ENCODE assay signal across 9 cellular contexts in the genomic region with DNA sequence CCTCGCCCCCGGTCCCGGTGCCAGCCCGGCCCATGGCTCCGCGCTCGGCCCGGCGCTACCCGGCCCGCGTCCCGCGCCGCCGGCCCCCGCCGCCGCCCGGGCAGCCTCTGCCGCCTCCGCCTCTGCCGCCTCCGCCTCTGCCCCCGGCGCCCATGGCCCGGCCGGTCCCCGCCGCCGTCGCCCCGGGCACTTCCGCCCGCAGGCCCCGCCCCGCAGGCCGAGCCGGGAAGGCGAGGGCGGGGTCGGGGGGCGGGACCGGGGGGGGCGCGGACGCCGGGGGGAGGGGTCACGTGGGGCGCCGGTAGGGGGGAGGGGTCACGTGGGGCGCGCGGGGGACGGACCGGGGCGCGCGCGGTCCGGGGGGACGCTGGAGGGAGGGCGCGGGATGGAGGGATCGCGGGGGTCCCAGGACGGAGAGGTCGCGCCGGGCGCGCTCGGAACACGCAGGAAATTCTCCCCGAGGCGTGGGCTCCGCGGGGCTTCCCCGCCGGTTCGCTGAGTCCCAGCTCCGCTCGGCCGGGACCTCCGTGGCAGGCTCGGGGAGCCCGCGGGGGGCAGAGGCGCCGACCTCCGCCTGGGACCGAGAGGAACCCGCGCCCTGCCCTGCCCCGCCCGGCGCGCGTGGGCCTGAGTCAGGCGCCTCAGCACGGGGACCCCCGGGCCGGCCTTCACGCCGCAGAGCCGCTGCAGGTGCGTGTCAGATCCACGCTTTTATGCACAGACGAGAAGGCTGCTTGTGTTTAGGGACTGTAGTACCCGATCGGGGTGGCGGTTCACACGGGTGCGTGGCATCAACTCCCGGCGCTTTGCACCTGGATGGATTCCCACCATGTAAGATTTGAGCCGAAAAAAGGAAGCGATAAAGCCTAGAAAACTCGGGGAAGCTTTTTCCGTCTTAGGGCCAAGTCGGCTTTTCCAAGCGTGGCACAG. TPM values are rescaled to one million over a fixed set of nuclear protein-coding genes. Genes with fewer than 3 reads are reported as not detected.
DNase-seq lines count a peak whose midpoint lies in the region; ATAC-seq, FAIRE-seq and TF ChIP-seq lines count a peak whose summit lies in the region.
"Had no signal": no experiment of that assay in that cellular context is flagged by ENCODE, and none has a peak within 500 bp of the region (broad histone marks: within the 10 kb centered on the region; RNA-seq: fewer than 3 reads in every experiment).

A gene with protein sequence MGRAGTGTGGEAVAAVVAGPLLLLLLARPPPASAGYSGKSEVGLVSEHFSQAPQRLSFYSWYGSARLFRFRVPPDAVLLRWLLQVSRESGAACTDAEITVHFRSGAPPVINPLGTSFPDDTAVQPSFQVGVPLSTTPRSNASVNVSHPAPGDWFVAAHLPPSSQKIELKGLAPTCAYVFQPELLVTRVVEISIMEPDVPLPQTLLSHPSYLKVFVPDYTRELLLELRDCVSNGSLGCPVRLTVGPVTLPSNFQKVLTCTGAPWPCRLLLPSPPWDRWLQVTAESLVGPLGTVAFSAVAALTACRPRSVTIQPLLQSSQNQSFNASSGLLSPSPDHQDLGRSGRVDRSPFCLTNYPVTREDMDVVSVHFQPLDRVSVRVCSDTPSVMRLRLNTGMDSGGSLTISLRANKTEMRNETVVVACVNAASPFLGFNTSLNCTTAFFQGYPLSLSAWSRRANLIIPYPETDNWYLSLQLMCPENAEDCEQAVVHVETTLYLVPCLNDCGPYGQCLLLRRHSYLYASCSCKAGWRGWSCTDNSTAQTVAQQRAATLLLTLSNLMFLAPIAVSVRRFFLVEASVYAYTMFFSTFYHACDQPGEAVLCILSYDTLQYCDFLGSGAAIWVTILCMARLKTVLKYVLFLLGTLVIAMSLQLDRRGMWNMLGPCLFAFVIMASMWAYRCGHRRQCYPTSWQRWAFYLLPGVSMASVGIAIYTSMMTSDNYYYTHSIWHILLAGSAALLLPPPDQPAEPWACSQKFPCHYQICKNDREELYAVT (minus strand): TSS at position 191 of the 930 bp plus-strand sequence. CDS start 157 bp downstream, at position 34.

- in situ Hi-C loops in HepG2 (cut with HindIII; ENCODE audit: extremely low pct_ligation_motif_present, low pct_unique_long_range_greater_than_20kb) = no loop called here

- intact Hi-C loops in HepG2 (cut with micrococcal nuclease; ENCODE audit: unreplicated experiment) = no loop called here

- CTCF ChIA-PET in HepG2 (lab: Yijun Ruan, JAX; ENCODE audit: low intra/inter-chr PET ratio, low total read pairs) = no interaction called here

- 20% methylated on average over 10 of the region's 123 CpGs for WGBS in HepG2 (ENCODE audit: low lambda C conversion rate)

- FAIRE-seq in D721Med (lab: Jason Lieb, UNC) (no peak), HepG2 (lab: Jason Lieb, UNC) (no peak)
- FAIRE-seq: islet of Langerhans had no signal

- no peak within 1 kb of the TSS for H2AFZ ChIP-seq in HepG2 (ENCODE audit: low read length)

- no peak for TF ChIP-seq CTCF in D721Med (IDR thresholded peaks at IDR 0.05; ENCODE audit: insufficient read depth, missing control alignments)
- no peak for TF ChIP-seq CTCF in HepG2 (CRISPR knock-in tag; IDR thresholded peaks at IDR 0.05)

- H3K9me3 ChIP-seq in MG63 (no peaks in the 10 kb centered on the region), HepG2 (ENCODE audit: low read length) (no peaks in the 10 kb centered on the region)

- peak in 1 of 2 experiments; percentile 74; a peak in 2 of 4 replicates for TF ChIP-seq POLR2A in HepG2 (IDR thresholded peaks at IDR 0.05; ENCODE audit: insufficient read depth in 1 of 2, low read depth in 2 of 2, low read length in 2 of 2)

- POLR2A ChIA-PET in HepG2 (lab: Yijun Ruan, JAX) = interaction anchor here (1.1 to 5.9 kb wide), 6 partner anchors 12 to 120 kb away, joined by 3 to 27 read pairs (median 4); a partner anchor contains a TSS

- H4K20me1 ChIP-seq in HepG2 (ENCODE audit: insufficient read depth, low read length) = no peaks in the 10 kb centered on the region

- H3K9ac ChIP-seq in HepG2 (ENCODE audit: insufficient read depth, low read depth, low read length) = peak within 1 kb of the TSS; percentile 85

- TF ChIP-seq EP300 in HepG2 (IDR thresholded peaks at IDR 0.05; ENCODE audit: low read depth in 2 of 2, low read length in 2 of 2) = no peak
- TF ChIP-seq EP300 in HepG2 (CRISPR knock-in tag; IDR thresholded peaks at IDR 0.05; ENCODE audit: borderline replicate concordance) = no peak

- H3K27me3 ChIP-seq in MG63 (no peaks in the 10 kb centered on the region), HepG2 (ENCODE audit: control insufficient read depth in 1 of 2, insufficient read depth in 2 of 2, low read length in 2 of 2) (no peaks in the 10 kb centered on the region)

- peaks cover 16% of the 10 kb centered on the region for H3K79me2 ChIP-seq in HepG2 (ENCODE audit: insufficient read depth, low read length)

- ATAC-seq in GM21447 (IDR thresholded peaks at IDR 0.05; ENCODE audit: unreplicated experiment) = peak; percentile 47
- ATAC-seq in HepG2 = no peak; the same call in 2 of the 3 replicates

- peak within 1 kb of the TSS; percentile 68 for H3K27ac ChIP-seq in HepG2 (ENCODE audit: extremely low read length, insufficient read depth, low read length)

- H3K36me3 ChIP-seq in MG63 = no peaks in the 10 kb centered on the region; the same call in none of the 2 replicates
- peaks cover 1 to 2% of the 10 kb centered on the region in 2 experiments; a peak in 2 of 5 replicates for H3K36me3 ChIP-seq in HepG2 (replicated peaks in 1 of 2; ENCODE audit: control insufficient read depth in 1 of 2, insufficient read depth in 2 of 2, low read length in 2 of 2)

- peak within 1 kb of the TSS; percentile 99 for H3K4me2 ChIP-seq in HepG2 (ENCODE audit: low read depth, low read length)

- H3K4me3 ChIP-seq in MG63 = peak within 1 kb of the TSS; percentile 73
- peak within 1 kb of the TSS; percentile 87 to 94 (median 93) for H3K4me3 ChIP-seq in HepG2 (replicated peaks in 1 of 3; ENCODE audit: insufficient read depth in 1 of 3, low read depth in 2 of 3, low read length in 3 of 3)

- TF ChIP-seq RAD21 in HepG2 (CRISPR knock-in tag; IDR thresholded peaks at IDR 0.05) = 0 out of 2 replicates have a peak, but pooled peaks have one; percentile 8

- BruUV-seq in HepG2 (replicated peaks; lab: Mats Ljungman, UMichigan) = TSS peak; percentile 79

- DNase-seq in D721Med (ENCODE audit: insufficient read length, low spot score) (peak; percentile 81), MG63 (peak; percentile 63), dedifferentiated amniotic fluid mesenchymal stem cell (ENCODE audit: extremely low spot score) (peak; percentile 31), HepG2 (ENCODE audit: low spot score) (no peak), HPDE6-E6E7 (ENCODE audit: extremely low spot score) (no peak)
- peak; percentile 64 to 68 for DNase-seq in activated CD4-positive, alpha-beta T cell treated with anti-CD3 and anti-CD28 coated beads for 4 hours
- DNase-seq in stimulated activated CD4-positive, alpha-beta T cell treated with anti-CD3 and anti-CD28 coated beads, Interleukin-2, amount 100 ng/mL, for 24 hours = peak; percentile 65 to 75

- H3K4me1 ChIP-seq in HepG2 (ENCODE audit: insufficient read depth, low read length) = peaks cover 38% of the 10 kb centered on the region

TF ChIP-seq in HepG2, 621 proteins besides CTCF, POLR2A, EP300 and RAD21 (continues in another document):
- no peak for TF ChIP-seq ZC3H13 (CRISPR knock-in tag; IDR thresholded peaks at IDR 0.05)
- TF ChIP-seq, protein P1, sequence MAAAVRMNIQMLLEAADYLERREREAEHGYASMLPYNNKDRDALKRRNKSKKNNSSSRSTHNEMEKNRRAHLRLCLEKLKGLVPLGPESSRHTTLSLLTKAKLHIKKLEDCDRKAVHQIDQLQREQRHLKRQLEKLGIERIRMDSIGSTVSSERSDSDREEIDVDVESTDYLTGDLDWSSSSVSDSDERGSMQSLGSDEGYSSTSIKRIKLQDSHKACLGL (CRISPR knock-in tag; IDR thresholded peaks at IDR 0.05) = peak; percentile 30; the same call in 1 of the 2 replicates

RNA-seq across cellular contexts. Expression of the gene that starts here (rescaled TPM):
- 34.2 and 35.5 TPM in 2 replicates for total RNA-seq in MG63 (2014; rRNA removed; shearing (Covaris generic); ENCODE audit: low replicate concordance)
- 33.7 and 52.7 TPM in 2 replicates for total RNA-seq in HepG2 (2016; rRNA removed; fragmentation: Illumina TruSeq; extraction: Trizol)
- 52.2 and 54.4 TPM in 2 replicates for total RNA-seq in HepG2 (2016; cell fraction: cytosol; rRNA removed; fragmentation: Illumina TruSeq; extraction: Trizol; ENCODE audit: low read depth)
- total RNA-seq in HepG2 (2016; cell fraction: insoluble cytoplasmic fraction; rRNA removed; fragmentation: Illumina TruSeq; extraction: Trizol) = 27.1 and 52.1 TPM in 2 replicates
- 108 and 112 TPM in 2 replicates for total RNA-seq in HepG2 (2016; cell fraction: membrane; rRNA removed; fragmentation: Illumina TruSeq; extraction: Trizol)
- 36.6 and 38.8 TPM in 2 replicates for total RNA-seq in HepG2 (2016; cell fraction: nucleus; rRNA removed; fragmentation: Illumina TruSeq; extraction: Trizol)
- polyA plus RNA-seq in HepG2 (2011; rRNA removed) = 136 and 192 TPM in 2 replicates
- polyA plus RNA-seq in HepG2 (2011; cell fraction: cytosol; rRNA removed) = 183 and 222 TPM in 2 replicates
- polyA plus RNA-seq in HepG2 (2011; cell fraction: nucleus; rRNA removed) = 308 and 324 TPM in 2 replicates
- polyA plus RNA-seq in HepG2 (2012) = 54.7 and 75.9 TPM in 2 replicates
- 90.3 and 94.2 TPM in 2 replicates for polyA plus RNA-seq in HepG2 (2016; cell fraction: cytosol; fragmentation: Illumina TruSeq; extraction: Trizol; ENCODE audit: low read depth)
- 43.3 and 54.7 TPM in 2 replicates for polyA plus RNA-seq in HepG2 (2016; cell fraction: insoluble cytoplasmic fraction; fragmentation: Illumina TruSeq; extraction: Trizol; ENCODE audit: low read depth)
- polyA plus RNA-seq in HepG2 (2016; cell fraction: membrane; fragmentation: Illumina TruSeq; extraction: Trizol; ENCODE audit: low read depth) = 117 and 127 TPM in 2 replicates
- polyA plus RNA-seq in HepG2 (2016; cell fraction: nucleus; fragmentation: Illumina TruSeq; extraction: Trizol; ENCODE audit: insufficient read depth, low read depth) = 107 and 123 TPM in 2 replicates
- polyA minus RNA-seq in HepG2 (2011; rRNA and poly(A)+ RNA removed; ENCODE audit: low replicate concordance) = 53.1 and 397 TPM in 2 replicates
- polyA minus RNA-seq in HepG2 (2011; cell fraction: cytosol; rRNA and poly(A)+ RNA removed) = 61.4 and 63.3 TPM in 2 replicates
- 26.0 and 48.0 TPM in 2 replicates for polyA minus RNA-seq in HepG2 (2011; cell fraction: nucleus; rRNA and poly(A)+ RNA removed)

Comparison
In these comparisons a context has a peak if more than half of its experiments do, and no peak if none do; other contexts are left out.
1. DNase-seq: peak in D721Med (single experiment), MG63 (single experiment), activated CD4-positive, alpha-beta T cell treated with anti-CD3 and anti-CD28 coated beads for 4 hours (2 of 2), dedifferentiated amniotic fluid mesenchymal stem cell (single experiment) and stimulated activated CD4-positive, alpha-beta T cell treated with anti-CD3 and anti-CD28 coated beads, Interleukin-2, amount 100 ng/mL, for 24 hours (2 of 2); none in HepG2 (single experiment) and HPDE6-E6E7 (single experiment).